In genomic region chr12:6632026-6632978, GRCh38 we compare ENCODE assay signal across 2 cellular contexts.
TF ChIP-seq lines count a peak whose summit lies in the region.

No MANE protein-coding gene starts in this region.

TF ChIP-seq in WTC11, 78 proteins besides CTCF, POLR2A, EP300 and RAD21:
- TF ChIP-seq GRHL2 (CRISPR knock-in tag; IDR thresholded peaks at IDR 0.05; ENCODE audit: insufficient replicate concordance, severe bottlenecking) = no peak
- no peak for TF ChIP-seq ZNF121 (CRISPR knock-in tag; IDR thresholded peaks at IDR 0.05)
- TF ChIP-seq ZNF425 (CRISPR knock-in tag; conservative IDR thresholded peaks at IDR 0.05) = no peak
- TF ChIP-seq TEAD1 (CRISPR knock-in tag; IDR thresholded peaks at IDR 0.05) = no peak
- no peak for TF ChIP-seq OVOL2 (CRISPR knock-in tag; IDR thresholded peaks at IDR 0.05; ENCODE audit: borderline replicate concordance)
- no peak for TF ChIP-seq FOXK1 (CRISPR knock-in tag; IDR thresholded peaks at IDR 0.05)
- TF ChIP-seq GTF2I (CRISPR knock-in tag; conservative IDR thresholded peaks at IDR 0.05) = no peak
- TF ChIP-seq ZNF423 (CRISPR knock-in tag; IDR thresholded peaks at IDR 0.05) = no peak
- TF ChIP-seq ATF3 (CRISPR knock-in tag; conservative IDR thresholded peaks at IDR 0.05) = no peak
- no peak for TF ChIP-seq EMX1 (CRISPR knock-in tag; IDR thresholded peaks at IDR 0.05)
- no peak for TF ChIP-seq ATF6 (CRISPR knock-in tag; IDR thresholded peaks at IDR 0.05)
- TF ChIP-seq MAX (CRISPR knock-in tag; IDR thresholded peaks at IDR 0.05) = no peak
- TF ChIP-seq E2F4 (CRISPR knock-in tag; IDR thresholded peaks at IDR 0.05; ENCODE audit: borderline replicate concordance, low read depth) = no peak
- TF ChIP-seq ZMAT4 (CRISPR knock-in tag; IDR thresholded peaks at IDR 0.05) = no peak

TF ChIP-seq in endothelial cell of umbilical vein, 7 proteins besides CTCF, POLR2A, EP300 and RAD21:
- TF ChIP-seq JUN (IDR thresholded peaks at IDR 0.05; ENCODE audit: borderline replicate concordance, insufficient read depth, insufficient read length, low read depth) (no peak), POLR2AphosphoS5 (IDR thresholded peaks at IDR 0.05; ENCODE audit: insufficient read depth, low read depth, low read length) (no peak), EZH2 (IDR thresholded peaks at IDR 0.05; ENCODE audit: borderline replicate concordance, low read depth, low read length, severe bottlenecking) (no peak), MYC (IDR thresholded peaks at IDR 0.05; ENCODE audit: low read depth, low read length) (no peak), MAX (IDR thresholded peaks at IDR 0.05; ENCODE audit: insufficient read depth, insufficient read length) (no peak), GATA2 (IDR thresholded peaks at IDR 0.05; ENCODE audit: insufficient read depth, insufficient read length, low read depth, low read length) (no peak), FOS (IDR thresholded peaks at IDR 0.05; ENCODE audit: borderline replicate concordance, insufficient read depth, low read length) (no peak)
